Comparison of ENCODE assay signal across 8 cellular contexts in the genomic region with DNA sequence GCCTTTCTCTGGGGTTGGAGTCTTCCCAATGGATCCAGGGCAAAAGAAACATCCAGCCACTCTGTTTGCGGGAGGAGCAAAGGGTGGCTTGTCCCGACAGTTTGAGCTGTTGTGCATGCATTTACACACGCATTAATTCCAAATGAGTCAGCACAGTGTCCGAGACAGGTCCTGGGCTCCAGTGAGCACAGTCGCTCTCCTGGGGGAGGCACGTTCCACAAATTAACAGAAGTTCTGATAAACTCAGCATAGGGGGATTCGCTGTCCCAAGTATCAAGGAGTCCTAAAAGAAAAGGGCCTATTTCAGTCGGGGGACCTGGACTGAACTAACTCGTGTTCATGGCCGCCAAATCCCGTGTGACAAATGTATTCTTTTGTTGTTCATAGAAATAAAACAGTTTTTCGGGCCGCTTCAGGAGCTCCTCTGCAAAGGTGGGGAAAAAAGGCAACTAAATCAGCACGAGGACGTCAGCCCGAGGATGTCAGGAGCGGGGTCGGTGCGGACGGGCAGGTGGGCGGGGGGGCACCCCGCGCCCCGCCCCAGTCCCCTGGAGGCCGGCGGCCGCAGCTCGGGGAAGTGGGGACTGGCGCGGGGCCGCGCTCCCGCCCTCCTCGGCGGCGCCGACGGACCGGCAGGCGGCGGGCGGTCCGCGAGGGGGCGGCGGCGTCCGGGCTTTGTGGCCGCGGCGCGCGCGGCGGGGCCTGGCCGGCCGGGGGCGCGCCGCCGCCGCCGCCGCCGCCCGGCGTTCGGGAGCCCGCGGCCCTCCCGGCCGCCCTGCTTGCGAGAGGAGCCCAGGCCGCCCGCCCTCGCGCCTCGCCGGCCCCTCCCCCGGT. TPM values are rescaled to one million over a fixed set of nuclear protein-coding genes. Genes with fewer than 3 reads are reported as not detected.
DNase-seq lines count a peak whose midpoint lies in the region; ATAC-seq and TF ChIP-seq lines count a peak whose summit lies in the region.

A gene with protein sequence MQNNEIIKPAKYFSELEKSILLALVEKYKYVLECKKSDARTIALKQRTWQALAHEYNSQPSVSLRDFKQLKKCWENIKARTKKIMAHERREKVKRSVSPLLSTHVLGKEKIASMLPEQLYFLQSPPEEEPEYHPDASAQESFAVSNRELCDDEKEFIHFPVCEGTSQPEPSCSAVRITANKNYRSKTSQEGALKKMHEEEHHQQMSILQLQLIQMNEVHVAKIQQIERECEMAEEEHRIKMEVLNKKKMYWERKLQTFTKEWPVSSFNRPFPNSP (plus strand): TSS at position 612 of the 834 bp plus-strand sequence. CDS start 14,796 bp downstream, outside the sequence.

- TF ChIP-seq CTCF in left ventricle myocardium inferior (IDR thresholded peaks at IDR 0.05; ENCODE audit: borderline replicate concordance) (peak; percentile 41), progenitor cell of endocrine pancreas (IDR thresholded peaks at IDR 0.05; ENCODE audit: unreplicated experiment) (peak; percentile 20)

- H3K9ac ChIP-seq in ES-I3 (ENCODE audit: low read depth, low read length): peak within 1 kb of the TSS; percentile 99

- H3K9me3 ChIP-seq in ES-I3 (ENCODE audit: control insufficient read depth, insufficient read depth, low read length): no peaks in the 10 kb centered on the region
- H3K9me3 ChIP-seq in left ventricle myocardium inferior (replicated peaks): no peaks in the 10 kb centered on the region
- H3K9me3 ChIP-seq in aorta (ENCODE audit: control insufficient read depth, low read length): no peaks in the 10 kb centered on the region

- H3K27me3 ChIP-seq in left ventricle myocardium inferior (ENCODE audit: low read depth): no peaks in the 10 kb centered on the region
- no peaks in the 10 kb centered on the region for H3K27me3 ChIP-seq in aorta (ENCODE audit: control insufficient read depth in 1 of 2, insufficient read depth in 2 of 2, low read length in 1 of 2)

- H3K4me3 ChIP-seq in left ventricle myocardium inferior (peak within 1 kb of the TSS; percentile 89), aorta (ENCODE audit: low read length in 2 of 2) (peak within 1 kb of the TSS; percentile 76 to 98)

- no peaks in the 10 kb centered on the region for H3K9me3 Mint-ChIP-seq in progenitor cell of endocrine pancreas (ENCODE audit: low read depth)

- peak within 1 kb of the TSS; percentile 98 for H3K27ac Mint-ChIP-seq in progenitor cell of endocrine pancreas

- ATAC-seq in GM21786 (IDR thresholded peaks at IDR 0.05; ENCODE audit: unreplicated experiment) (peak; percentile 64), aorta (ENCODE audit: low FRiP score) (peak; percentile 86)

- H3K4me3 Mint-ChIP-seq in progenitor cell of endocrine pancreas (ENCODE audit: low read depth): peak within 1 kb of the TSS; percentile 94

- H3K27me3 Mint-ChIP-seq in progenitor cell of endocrine pancreas: no peaks in the 10 kb centered on the region

- H3K4me1 ChIP-seq in ES-I3 (ENCODE audit: insufficient read depth, low read length): peaks cover 17% of the 10 kb centered on the region
- H3K4me1 ChIP-seq in left ventricle myocardium inferior: peaks cover 35% of the 10 kb centered on the region
- peaks cover 0 to 3% of the 10 kb centered on the region in 2 donors for H3K4me1 ChIP-seq in aorta (ENCODE audit: control insufficient read depth in 1 of 2, insufficient read depth in 2 of 2, low read length in 2 of 2)

- 0 to 1% methylated on average over 20 to 80 of the region's 80 CpGs for whole genome bisulfite sequencing in aorta, 2 donors

- H3K36me3 ChIP-seq in ES-I3 (ENCODE audit: insufficient read depth, low read length) (no peaks in the 10 kb centered on the region), left ventricle myocardium inferior (no peaks in the 10 kb centered on the region), aorta (ENCODE audit: control insufficient read depth in 1 of 2, insufficient read depth in 2 of 2, low read length in 1 of 2) (no peaks in the 10 kb centered on the region)

- H3K27ac ChIP-seq in left ventricle myocardium inferior (replicated peaks): peak within 1 kb of the TSS; percentile 90
- peak within 1 kb of the TSS; percentile 95 to 97 for H3K27ac ChIP-seq in aorta (ENCODE audit: low read depth in 1 of 2, low read length in 2 of 2)

- H3K36me3 Mint-ChIP-seq in progenitor cell of endocrine pancreas (ENCODE audit: insufficient read depth): peaks cover 5% of the 10 kb centered on the region

- H3K4me1 Mint-ChIP-seq in progenitor cell of endocrine pancreas (ENCODE audit: low read depth): peaks cover 28% of the 10 kb centered on the region

- intact Hi-C loops in left ventricle myocardium inferior (cut with micrococcal nuclease) (no loop called here), aorta (cut with DNase I) (loop anchor here (5.0 to 10.0 kb wide), 3 partner anchors 74 to 1452 kb away; a partner anchor contains a TSS)

- peak; percentile 44 for DNase-seq in KG1 (lab: John Stamatoyannopoulos, UW)
- DNase-seq in SW 1271 (lab: John Stamatoyannopoulos, UW): peak; percentile 60 to 74
- DNase-seq in amygdala (lab: John Stamatoyannopoulos, UW): peak in 31 of 56 donors; percentile 12 to 78 (median 48)
- peak; percentile 74 for DNase-seq in left ventricle myocardium inferior
- DNase-seq in progenitor cell of endocrine pancreas (ENCODE audit: low spot score, unreplicated experiment): peak; percentile 61
- DNase-seq in aorta: peak; percentile 66 to 86

RNA-seq across cellular contexts. Expression of the gene that starts here (rescaled TPM):
- 19.8 TPM for total RNA-seq in left ventricle myocardium inferior
- 39.8 and 44.2 TPM in 2 replicates for total RNA-seq in progenitor cell of endocrine pancreas
- total RNA-seq in aorta: 10 to 100 TPM; 26.6 to 31.0 TPM
- polyA plus RNA-seq in aorta: 10 to 100 TPM; 13.7 to 28.9 TPM

Comparison
In these comparisons a context has a peak if more than half of its experiments do, and no peak if none do; other contexts are left out.
1. Peak in every context shown above with its lines: DNase-seq, ATAC-seq, H3K4me3 ChIP-seq and H3K27ac ChIP-seq.